In the genomic region with DNA sequence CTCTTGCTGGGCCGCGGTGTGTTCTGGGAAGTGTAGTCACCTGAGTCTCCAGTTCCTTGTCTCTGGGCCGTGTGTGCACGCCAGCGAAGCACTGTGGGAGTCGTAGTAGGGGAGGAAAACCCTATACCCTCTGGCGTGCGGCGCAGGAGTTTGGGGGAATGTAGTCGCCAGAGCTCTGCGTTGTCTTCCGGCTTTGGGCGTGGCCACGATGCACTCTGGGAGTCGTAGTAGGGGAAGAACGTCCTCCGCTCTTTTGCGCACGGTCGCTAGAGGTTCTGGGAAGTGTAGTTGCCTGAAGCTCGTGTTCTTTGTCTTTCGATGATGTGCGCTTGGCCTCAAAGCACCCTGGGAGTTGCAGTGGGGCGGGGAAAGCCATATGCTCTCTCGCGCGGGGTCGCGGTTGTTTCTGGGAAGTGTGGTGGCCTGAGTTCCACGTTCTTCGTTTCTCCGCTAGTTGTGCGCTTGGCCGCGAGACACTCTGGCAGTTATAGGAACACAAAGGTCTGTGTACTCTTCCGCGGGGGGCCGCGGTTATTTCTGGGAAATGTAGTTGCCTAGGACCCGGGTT, we compare ENCODE assay signal across 8 cellular contexts. TPM values are rescaled to one million over a fixed set of nuclear protein-coding genes. Genes with fewer than 3 reads are reported as not detected.
DNase-seq lines count a peak whose midpoint lies in the region; ATAC-seq and TF ChIP-seq lines count a peak whose summit lies in the region.

No MANE protein-coding gene starts in this region.

- H3K9me3 ChIP-seq in upper lobe of right lung: peaks cover 76% of the 10 kb centered on the region

- ATAC-seq in HG02678 (IDR thresholded peaks at IDR 0.05; ENCODE audit: unreplicated experiment) (peak; percentile 85), left cardiac atrium (peak; percentile 94 to 97), upper lobe of right lung (peak; percentile 95)

- peak overlapping the region; percentile 96 for H3K27ac ChIP-seq in upper lobe of right lung

- H3K36me3 ChIP-seq in upper lobe of right lung: peaks cover 23% of the 10 kb centered on the region

- TF ChIP-seq CTCF in GM12872 (IDR thresholded peaks at IDR 0.05; ENCODE audit: insufficient read depth, low read depth, low read length): peak; percentile 29; the same call in 2 of the 3 replicates
- no peak for TF ChIP-seq CTCF in upper lobe of right lung (IDR thresholded peaks at IDR 0.05)

- peaks cover 7% of the 10 kb centered on the region for H3K4me1 ChIP-seq in upper lobe of right lung

- H3K27me3 ChIP-seq in upper lobe of right lung: no peaks in the 10 kb centered on the region

- H3K4me3 ChIP-seq in upper lobe of right lung: peak overlapping the region; percentile 90

- DNase-seq in NCI-H1417 treated with DMSO at 0.1 percent for 48 hours (lab: John Stamatoyannopoulos, UW) (peak; percentile 97), SW480 (ENCODE audit: low spot score) (peak; percentile 98), amniotic epithelial cell (ENCODE audit: low read depth) (peak; percentile 100), left cardiac atrium (peak; percentile 99), posterior cingulate gyrus (peak; percentile 96 to 100 (median 98)), upper lobe of right lung (peak; percentile 99)

- intact Hi-C loops in left cardiac atrium (cut with DNase I) (loop anchor here in 1 of 2 donors (2.0 kb wide), 2 partner anchors 43 to 51 kb away; partner anchors contain the start of genes ZNF10, ZNF84 and ZNF891), posterior cingulate gyrus (cut with DNase I) (loop anchor here (1.0 to 5.0 kb wide), 4 partner anchors 43 to 101 kb away; partner anchors contain the start of genes ZNF10, ZNF26, ZNF268 and ZNF84), upper lobe of right lung (cut with DNase I) (no loop called here)

RNA-seq across cellular contexts. Expression of gene ZNF140, which starts 0.6 kb away (rescaled TPM):
- 10 to 100 TPM in 1 of 2 donors, 1 to 10 TPM in 1; 7.4 to 10.6 TPM for total RNA-seq in left cardiac atrium
- total RNA-seq in upper lobe of right lung: 15.7 TPM

RNA-seq across cellular contexts. Expression of gene ZNF84, which starts 42.8 kb away (rescaled TPM):
- total RNA-seq in left cardiac atrium: 10 to 100 TPM; 15.5 to 18.3 TPM
- total RNA-seq in upper lobe of right lung: 24.1 TPM

RNA-seq across cellular contexts. Expression of gene ZNF891, which starts 49.9 kb away (rescaled TPM):
- total RNA-seq in left cardiac atrium (1 to 10 TPM; 1.2 to 1.3 TPM), upper lobe of right lung (2.4 TPM)

RNA-seq across cellular contexts. Expression of gene ZNF10, which starts 50.3 kb away (rescaled TPM):
- total RNA-seq in left cardiac atrium (10 to 100 TPM in 1 of 2 donors, 1 to 10 TPM in 1; 5.8 to 10.2 TPM), upper lobe of right lung (8.2 TPM)

Comparison
In these comparisons a context has a peak if more than half of its experiments do, and no peak if none do; other contexts are left out.
1. Peak in every context shown above with its lines: DNase-seq, ATAC-seq, H3K4me3 ChIP-seq and H3K27ac ChIP-seq.